Comparison of ENCODE assay signal across 8 cellular contexts in the genomic region with DNA sequence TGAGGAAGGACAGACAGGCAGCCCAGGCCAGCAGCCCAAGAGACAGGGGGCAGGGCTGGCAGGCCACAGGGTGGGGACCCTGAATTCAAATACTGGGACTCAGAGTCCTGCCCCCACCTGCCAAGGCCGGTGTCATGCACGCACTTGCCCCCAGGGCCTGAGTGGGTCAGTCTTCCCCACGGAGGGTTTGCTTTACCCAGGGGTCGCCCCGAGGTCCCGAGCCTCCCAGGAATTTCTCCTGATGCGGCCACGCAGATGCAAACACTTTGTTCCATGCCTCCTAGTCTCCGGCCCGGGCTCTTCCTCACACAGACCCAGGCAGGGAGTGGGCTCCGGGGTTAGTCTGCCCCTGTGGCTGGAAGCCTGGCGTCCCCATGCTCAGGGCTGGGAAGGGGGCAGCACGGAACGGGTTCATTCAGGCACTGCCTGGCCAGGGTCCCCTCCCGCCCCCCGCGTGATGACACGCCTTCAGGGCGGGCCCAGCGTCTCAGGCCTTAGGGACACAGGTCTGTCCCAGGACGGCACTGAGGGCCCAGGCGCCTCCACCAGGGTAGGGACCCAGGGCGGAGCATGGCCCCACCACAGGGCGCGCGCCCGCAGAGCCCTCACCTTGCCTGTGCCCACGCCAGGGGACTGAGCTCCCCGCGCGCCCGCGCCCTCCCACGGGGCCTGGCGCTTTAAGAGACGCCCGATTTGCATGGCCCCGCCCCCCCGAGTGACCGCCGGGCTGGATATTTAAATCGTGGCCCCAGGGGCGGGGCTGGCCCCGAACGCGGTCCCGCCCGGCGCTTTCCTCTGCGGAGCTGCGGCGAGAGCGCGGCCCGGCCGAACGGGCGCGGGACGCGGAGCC. TPM values are rescaled to one million over a fixed set of nuclear protein-coding genes. Genes with fewer than 3 reads are reported as not detected.
DNase-seq lines count a peak whose midpoint lies in the region; FAIRE-seq and TF ChIP-seq lines count a peak whose summit lies in the region.

A gene (plus strand): TSS at position 763 of the 850 bp plus-strand sequence. CDS start 220 bp downstream, outside the sequence.

- peaks cover 5% of the 10 kb centered on the region for H4K20me1 ChIP-seq in neural progenitor cell (ENCODE audit: low read depth)

- TF ChIP-seq CTCF in AG04450 (IDR thresholded peaks at IDR 0.05; ENCODE audit: low read depth, low read length) (no peak), HEK293 (tag by site-specific recombination; IDR thresholded peaks at IDR 0.05) (0 out of 2 replicates have a peak, but pooled peaks have one; percentile 15), neural progenitor cell (IDR thresholded peaks at IDR 0.05) (no peak), testis (IDR thresholded peaks at IDR 0.05) (peak in 1 of 3 experiments; percentile 15)

- H3K27me3 ChIP-seq in AG04450 (ENCODE audit: control insufficient read depth, insufficient read depth, low read length) (no peaks in the 10 kb centered on the region), neural progenitor cell (peaks cover 61% of the 10 kb centered on the region), testis (no peaks in the 10 kb centered on the region)

- H3K4me1 ChIP-seq in HEK293 (ENCODE audit: control insufficient read depth, insufficient read depth, low read length) (peaks cover 6% of the 10 kb centered on the region; the same call in 1 of the 2 replicates), neural progenitor cell (peaks cover 4% of the 10 kb centered on the region), testis (peaks cover 60% of the 10 kb centered on the region)

- peak within 1 kb of the TSS; percentile 60 for H3K4me3 Mint-ChIP-seq in neural progenitor cell

- H3K79me2 ChIP-seq in neural progenitor cell (ENCODE audit: low read depth), result no peaks in the 10 kb centered on the region

- intact Hi-C loops in testis (cut with DNase I; ENCODE audit: low total_unique reads), result loop anchor here (10.0 kb wide), 1 partner anchor 83 kb away; no protein-coding TSS in a partner anchor

- peak within 1 kb of the TSS; percentile 98 for H2AFZ ChIP-seq in neural progenitor cell (replicated peaks)

- peaks cover 6% of the 10 kb centered on the region for H3K9me3 Mint-ChIP-seq in neural progenitor cell

- H3K36me3 Mint-ChIP-seq in neural progenitor cell, result peaks cover 3% of the 10 kb centered on the region

- H3F3A ChIP-seq in neural progenitor cell (ENCODE audit: low read depth), result no peaks in the 10 kb centered on the region

- POLR2A ChIA-PET in AG04450 (lab: Yijun Ruan, JAX) (interaction anchor here (1.4 kb wide), 1 partner anchor 82 kb away, joined by 4 read pairs; no protein-coding TSS in a partner anchor), HEK293 (lab: Yijun Ruan, JAX) (interaction anchor here (1.0 to 1.2 kb wide), 2 partner anchors 12 to 104 kb away, joined by 3 to 5 read pairs; no protein-coding TSS in a partner anchor)

- DNase-seq in AG04450 (ENCODE audit: low read depth, low spot score) (no peak), RPMI7951 (ENCODE audit: low read depth) (peak; percentile 89), frontal cortex (ENCODE audit: low spot score in 2 of 2) (peak; percentile 71 to 76), neural progenitor cell (ENCODE audit: low spot score) (peak; percentile 95), testis (peak; percentile 95), NCI-H2171 (lab: John Stamatoyannopoulos, UW) (no peak)
- DNase-seq in activated naive CD4-positive, alpha-beta T cell treated with anti-CD3 and anti-CD28 coated beads, Interleukin-2, amount 50 U/mL, for 16 hours, result peak; percentile 37

- H3K4me2 ChIP-seq in neural progenitor cell, result peak within 1 kb of the TSS; percentile 85

- H3K27ac ChIP-seq in AG04450 (ENCODE audit: low read depth, low read length), result no peak within 1 kb of the TSS
- H3K27ac ChIP-seq in HEK293 (ENCODE audit: extremely low read depth, low read depth, low read length), result peak within 1 kb of the TSS; percentile 49; the same call in 1 of the 2 replicates
- H3K27ac ChIP-seq in neural progenitor cell, result no peak within 1 kb of the TSS
- H3K27ac ChIP-seq in testis, result peak within 1 kb of the TSS; percentile 85 to 89

- FAIRE-seq in frontal cortex (lab: Jason Lieb, UNC), result no peak

- peak within 1 kb of the TSS; percentile 64 for H3K4me3 ChIP-seq in AG04450 (ENCODE audit: low read depth, low read length)
- H3K4me3 ChIP-seq in HEK293 (ENCODE audit: low read depth, low read length), result peak within 1 kb of the TSS; percentile 56
- peak within 1 kb of the TSS; percentile 87 for H3K4me3 ChIP-seq in neural progenitor cell
- H3K4me3 ChIP-seq in testis, result peak within 1 kb of the TSS; percentile 72 to 74

- H3K27me3 Mint-ChIP-seq in neural progenitor cell (ENCODE audit: insufficient read depth, low read depth), result peaks cover 18% of the 10 kb centered on the region

- TF ChIP-seq POLR2A in testis (IDR thresholded peaks at IDR 0.05), result peak; percentile 47

- H3K36me3 ChIP-seq in HEK293 (ENCODE audit: control insufficient read depth in 2 of 2, insufficient read depth in 1 of 2, low read length in 2 of 2), result peaks cover 0 to 15% of the 10 kb centered on the region in 2 experiments; a peak in 1 of 3 replicates
- no peaks in the 10 kb centered on the region for H3K36me3 ChIP-seq in neural progenitor cell
- H3K36me3 ChIP-seq in testis (ENCODE audit: low read depth, missing control alignments), result no peaks in the 10 kb centered on the region

- 0 to 3% methylated on average over 1 to 46 of the region's 61 CpGs for WGBS in testis, 2 donors

- H3K9ac ChIP-seq in neural progenitor cell, result no peak within 1 kb of the TSS

- peaks cover 20% of the 10 kb centered on the region for H3K4me1 Mint-ChIP-seq in neural progenitor cell

- CTCF ChIA-PET in AG04450 (lab: Charles Lee) (interaction anchor here (0.7 to 0.8 kb wide), 2 partner anchors 15 to 84 kb away, joined by 3 to 4 read pairs; no protein-coding TSS in a partner anchor), HEK293 (lab: Yijun Ruan, JAX) (no interaction called here)

- H3K9me3 ChIP-seq in AG04450 (ENCODE audit: control insufficient read depth, insufficient read depth, low read length) (peaks cover 4% of the 10 kb centered on the region), HEK293 (ENCODE audit: control insufficient read depth, insufficient read depth, low read depth, low read length) (no peaks in the 10 kb centered on the region), neural progenitor cell (ENCODE audit: low read depth) (no peaks in the 10 kb centered on the region), testis (no peaks in the 10 kb centered on the region)

- H3K27ac Mint-ChIP-seq in neural progenitor cell, result peak within 1 kb of the TSS; percentile 60

TF ChIP-seq in HEK293, 187 proteins besides CTCF, POLR2A, EP300 and RAD21 (continues in another document):
- TF ChIP-seq ZNF701 (tag by site-specific recombination; IDR thresholded peaks at IDR 0.05) (no peak), ZNF341 (tag by site-specific recombination; IDR thresholded peaks at IDR 0.05; ENCODE audit: low read depth) (peak; percentile 48), ZNF777 (tag by site-specific recombination; IDR thresholded peaks at IDR 0.05; ENCODE audit: borderline replicate concordance) (0 out of 2 replicates have a peak, but pooled peaks have one; percentile 38), GLIS2 (tag by site-specific recombination; IDR thresholded peaks at IDR 0.05) (peak; percentile 89), SP2 (tag by site-specific recombination; IDR thresholded peaks at IDR 0.05) (peak; percentile 68), ZNF654 (tag by site-specific recombination; IDR thresholded peaks at IDR 0.05; ENCODE audit: low read depth) (no peak), ZNF677 (tag by site-specific recombination; IDR thresholded peaks at IDR 0.05) (no peak), PRDM1 (tag by site-specific recombination; IDR thresholded peaks at IDR 0.05) (no peak)
- TF ChIP-seq, protein P1, sequence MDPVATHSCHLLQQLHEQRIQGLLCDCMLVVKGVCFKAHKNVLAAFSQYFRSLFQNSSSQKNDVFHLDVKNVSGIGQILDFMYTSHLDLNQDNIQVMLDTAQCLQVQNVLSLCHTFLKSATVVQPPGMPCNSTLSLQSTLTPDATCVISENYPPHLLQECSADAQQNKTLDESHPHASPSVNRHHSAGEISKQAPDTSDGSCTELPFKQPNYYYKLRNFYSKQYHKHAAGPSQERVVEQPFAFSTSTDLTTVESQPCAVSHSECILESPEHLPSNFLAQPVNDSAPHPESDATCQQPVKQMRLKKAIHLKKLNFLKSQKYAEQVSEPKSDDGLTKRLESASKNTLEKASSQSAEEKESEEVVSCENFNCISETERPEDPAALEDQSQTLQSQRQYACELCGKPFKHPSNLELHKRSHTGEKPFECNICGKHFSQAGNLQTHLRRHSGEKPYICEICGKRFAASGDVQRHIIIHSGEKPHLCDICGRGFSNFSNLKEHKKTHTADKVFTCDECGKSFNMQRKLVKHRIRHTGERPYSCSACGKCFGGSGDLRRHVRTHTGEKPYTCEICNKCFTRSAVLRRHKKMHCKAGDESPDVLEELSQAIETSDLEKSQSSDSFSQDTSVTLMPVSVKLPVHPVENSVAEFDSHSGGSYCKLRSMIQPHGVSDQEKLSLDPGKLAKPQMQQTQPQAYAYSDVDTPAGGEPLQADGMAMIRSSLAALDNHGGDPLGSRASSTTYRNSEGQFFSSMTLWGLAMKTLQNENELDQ (tag by site-specific recombination; IDR thresholded peaks at IDR 0.05; ENCODE audit: low read depth), result no peak
- TF ChIP-seq, protein P2, sequence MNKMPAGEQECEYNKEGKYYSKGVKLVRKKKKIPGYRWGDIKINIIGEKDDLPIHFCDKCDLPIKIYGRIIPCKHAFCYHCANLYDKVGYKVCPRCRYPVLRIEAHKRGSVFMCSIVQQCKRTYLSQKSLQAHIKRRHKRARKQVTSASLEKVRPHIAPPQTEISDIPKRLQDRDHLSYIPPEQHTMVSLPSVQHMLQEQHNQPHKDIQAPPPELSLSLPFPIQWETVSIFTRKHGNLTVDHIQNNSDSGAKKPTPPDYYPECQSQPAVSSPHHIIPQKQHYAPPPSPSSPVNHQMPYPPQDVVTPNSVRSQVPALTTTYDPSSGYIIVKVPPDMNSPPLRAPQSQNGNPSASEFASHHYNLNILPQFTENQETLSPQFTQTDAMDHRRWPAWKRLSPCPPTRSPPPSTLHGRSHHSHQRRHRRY (tag by site-specific recombination; IDR thresholded peaks at IDR 0.05), result no peak

RNA-seq across cellular contexts. Expression of the gene that starts here (rescaled TPM):
- polyA plus RNA-seq in AG04450 (2011; rRNA removed) (1.6 and 2.4 TPM in 2 replicates), testis (ENCODE audit: insufficient read depth, low read depth, low replicate concordance) (15.8 TPM)
- polyA minus RNA-seq in AG04450 (2011; rRNA and poly(A)+ RNA removed), result 3.7 and 4.6 TPM in 2 replicates
- 63.7 and 65.5 TPM in 2 replicates for total RNA-seq in RPMI7951 (2014; rRNA removed; shearing (Covaris generic))
- total RNA-seq in frontal cortex (4.5 TPM), neural progenitor cell (ENCODE audit: low replicate concordance) (0.11 and 0.31 TPM in 2 replicates), testis (100 to 1,000 TPM in 1 of 2 donors, 10 to 100 TPM in 1; 82.7 to 107 TPM)

Comparison
In these comparisons a context has a peak if more than half of its experiments do, and no peak if none do; other contexts are left out.
1. RNA of the gene that starts here (total RNA-seq): 82.7 to 107 TPM in testis and 63.7 to 65.5 TPM in RPMI7951; 4.5 TPM in frontal cortex (single experiment) and 0.11 to 0.31 TPM in neural progenitor cell; every median in the first group is over 10 times any median in the second.
2. Peak in DNase-seq, H3K4me3 ChIP-seq and H3K4me2 ChIP-seq in neural progenitor cell; RNA of the gene not detected or under 1 TPM.
3. DNase-seq: peak in RPMI7951 (single experiment), activated naive CD4-positive, alpha-beta T cell treated with anti-CD3 and anti-CD28 coated beads, Interleukin-2, amount 50 U/mL, for 16 hours (single experiment), frontal cortex (2 of 2) and testis (single experiment); none in AG04450 (single experiment) and NCI-H2171 (single experiment).
4. H3K27ac ChIP-seq: peak in HEK293 (single experiment) and testis (2 of 2); none in AG04450 (single experiment) and neural progenitor cell (single experiment).
5. Peak in every context shown above with its lines, with median percentiles within 50 percentile points of each other: H3K4me3 ChIP-seq.